19 cellular contexts compared by ENCODE assay signal in genomic region chr1:41521766-41522165, GRCh38. TPM values are rescaled to one million over a fixed set of nuclear protein-coding genes. Genes with fewer than 3 reads are reported as not detected.
A peak's percentile ranks its signal among the peaks of the same experiment; 100 is the strongest.
DNase-seq lines count a peak whose midpoint lies in the region; ATAC-seq and TF ChIP-seq lines count a peak whose summit lies in the region.
"Had no signal": no experiment of that assay in that cellular context is flagged by ENCODE, and none has a peak within 500 bp of the region (broad histone marks: within the 10 kb centered on the region; RNA-seq: fewer than 3 reads in every experiment).

No MANE protein-coding gene starts in this region.

- no peak overlapping the region for H3K27ac Mint-ChIP-seq in HFFc6

- peak; percentile 26; the same call in 1 of the 3 replicates for ATAC-seq in SK-N-SH treated with all-trans-retinoic acid at 6 μM for 48 hours
- no peak for ATAC-seq in right lobe of liver
- ATAC-seq: HCT116, K562, PC-3 had no signal

- H3K27me3 Mint-ChIP-seq in HFFc6 (ENCODE audit: insufficient read depth), result no peaks in the 10 kb centered on the region; the same call in none of the 2 replicates

- no peak overlapping the region for H2AFZ ChIP-seq in SK-N-SH (ENCODE audit: low read depth)
- H2AFZ ChIP-seq in osteoblast (ENCODE audit: low read length), result no peak overlapping the region

- 0 out of 2 replicates have a peak, but pooled peaks cover 3% of the 10 kb centered on the region for H3K4me1 Mint-ChIP-seq in HFFc6 (ENCODE audit: low read depth)

- H3K9me2 ChIP-seq in SK-N-SH, result no peaks in the 10 kb centered on the region

- no peak overlapping the region for H3K9ac ChIP-seq in SK-N-SH

- intact Hi-C loops in right lobe of liver (cut with DNase I), result no loop called here

- no peak for TF ChIP-seq RAD21 in SK-N-SH (IDR thresholded peaks at IDR 0.05; ENCODE audit: low read length)

- no peak for TF ChIP-seq CTCF in SK-N-SH (IDR thresholded peaks at IDR 0.05)
- peak; percentile 10 for TF ChIP-seq CTCF in brain microvascular endothelial cell (IDR thresholded peaks at IDR 0.05; ENCODE audit: low read depth, low read length, missing control alignments)
- no peak for TF ChIP-seq CTCF in osteoblast (IDR thresholded peaks at IDR 0.05; ENCODE audit: extremely low read depth, low read depth, low read length)
- TF ChIP-seq CTCF in HFFc6 (IDR thresholded peaks at IDR 0.05), result no peak
- TF ChIP-seq CTCF in right lobe of liver (IDR thresholded peaks at IDR 0.05), result no peak

- H3K9me3 ChIP-seq in SK-N-SH (no peaks in the 10 kb centered on the region), osteoblast (ENCODE audit: low read depth, low read length) (no peaks in the 10 kb centered on the region), right lobe of liver (no peaks in the 10 kb centered on the region)

- no peak overlapping the region for H3K4me3 ChIP-seq in SK-N-SH (ENCODE audit: low read depth in 2 of 2, low read length in 1 of 2)
- no peak overlapping the region for H3K4me3 ChIP-seq in brain microvascular endothelial cell (ENCODE audit: low read depth, low read length)
- H3K4me3 ChIP-seq in osteoblast (ENCODE audit: insufficient read depth, low read length), result no peak overlapping the region
- H3K4me3 ChIP-seq in right lobe of liver, result no peak overlapping the region
- H3K4me3 ChIP-seq: K562 had no signal

- H3K36me3 ChIP-seq in SK-N-SH (replicated peaks in 1 of 2; ENCODE audit: control insufficient read depth in 1 of 2, insufficient read depth in 2 of 2, low read length in 1 of 2) (no peaks in the 10 kb centered on the region), brain microvascular endothelial cell (replicated peaks) (no peaks in the 10 kb centered on the region), osteoblast (ENCODE audit: insufficient read depth, low read length) (no peaks in the 10 kb centered on the region), right lobe of liver (no peaks in the 10 kb centered on the region)

- POLR2A ChIA-PET in SK-N-SH (lab: Yijun Ruan, JAX), result no interaction called here

- CTCF ChIA-PET in SK-N-SH (lab: Yijun Ruan, JAX), result interaction anchor here (1.1 kb wide), 1 partner anchor 39 kb away, joined by 3 read pairs; no protein-coding TSS in a partner anchor

- H3K27me3 ChIP-seq in SK-N-SH (ENCODE audit: insufficient read depth), result no peaks in the 10 kb centered on the region
- H3K27me3 ChIP-seq in brain microvascular endothelial cell (replicated peaks), result no peaks in the 10 kb centered on the region
- H3K27me3 ChIP-seq in osteoblast (ENCODE audit: insufficient read depth, low read length), result no peaks in the 10 kb centered on the region
- H3K27me3 ChIP-seq in right lobe of liver, result no peaks in the 10 kb centered on the region

- no peak overlapping the region; a peak in 1 of 4 replicates for H3K27ac ChIP-seq in SK-N-SH (ENCODE audit: low read depth in 2 of 2, low read length in 1 of 2)
- H3K27ac ChIP-seq in brain microvascular endothelial cell, result no peak overlapping the region
- H3K27ac ChIP-seq in osteoblast (ENCODE audit: low read depth, low read length), result no peak overlapping the region
- H3K27ac ChIP-seq in right lobe of liver, result no peak overlapping the region
- H3K27ac ChIP-seq: 22Rv1, C4-2B had no signal

- TF ChIP-seq EP300 in SK-N-SH (IDR thresholded peaks at IDR 0.05; ENCODE audit: borderline replicate concordance in 1 of 2, low read depth in 1 of 2, low read length in 1 of 2), result no peak

- peaks cover 4% of the 10 kb centered on the region; the same call in 1 of the 2 replicates for H3K36me3 Mint-ChIP-seq in HFFc6 (ENCODE audit: low read depth)

- DNase-seq in SK-N-SH (no peak), brain microvascular endothelial cell (no peak), left kidney (ENCODE audit: low read depth, low spot score) (peak; percentile 74), osteoblast (ENCODE audit: insufficient read length, low spot score, missing footprints) (peak; percentile 60), NCI-H524 treated with DMSO at 0.1 percent for 48 hours (lab: John Stamatoyannopoulos, UW) (no peak), HFFc6 (no peak), right lobe of liver (no peak)
- DNase-seq: AML-193, NCI-H1105 treated with DMSO at 0.1 percent for 48 hours, NCI-H1694, NCI-H2081 treated with DMSO at 0.1 percent for 48 hours, NCI-H446 treated with DMSO at 0.1 percent for 48 hours, PC-3, RPMI8226 had no signal

- in situ Hi-C loops in brain microvascular endothelial cell (cut with HindIII; ENCODE audit: low pct_ligation_motif_present, low sequenced_read_pairs), result no loop called here

- no peak overlapping the region for H3K4me2 ChIP-seq in SK-N-SH
- H3K4me2 ChIP-seq in osteoblast (ENCODE audit: insufficient read depth, low read length), result no peak overlapping the region

- H4K20me1 ChIP-seq in SK-N-SH (ENCODE audit: insufficient read depth) (no peaks in the 10 kb centered on the region), osteoblast (ENCODE audit: insufficient read depth, low read length) (peaks cover 4% of the 10 kb centered on the region)

- H3K79me2 ChIP-seq in SK-N-SH (ENCODE audit: insufficient read depth) (no peaks in the 10 kb centered on the region), osteoblast (ENCODE audit: insufficient read depth, low read length) (no peaks in the 10 kb centered on the region)

- no peaks in the 10 kb centered on the region for H3F3A ChIP-seq in SK-N-SH (replicated peaks; ENCODE audit: insufficient read depth)

- no peak overlapping the region for H3K4me3 Mint-ChIP-seq in HFFc6

- 77% methylated on average over 9 of the region's 12 CpGs for WGBS in SK-N-SH (ENCODE audit: low lambda C conversion rate)
- 100% methylated on average over 1 of the region's 12 CpGs for WGBS in right lobe of liver (ENCODE audit: insufficient coverage, low coverage, low lambda C conversion rate, missing lambda C conversion rate)

- peaks cover 0 to 21% of the 10 kb centered on the region in 2 experiments; a peak in 1 of 4 replicates for H3K4me1 ChIP-seq in SK-N-SH (ENCODE audit: control insufficient read depth in 1 of 2, insufficient read depth in 2 of 2, low read depth in 1 of 2, low read length in 1 of 2)
- H3K4me1 ChIP-seq in osteoblast (ENCODE audit: insufficient read depth, low read length), result peaks cover under 1% of the 10 kb centered on the region
- peaks cover 0 to 2% (median under 1%) of the 10 kb centered on the region in 4 donors for H3K4me1 ChIP-seq in right lobe of liver

- no peak for TF ChIP-seq POLR2A in right lobe of liver (IDR thresholded peaks at IDR 0.05)

- H3K9me3 Mint-ChIP-seq in HFFc6, result no peaks in the 10 kb centered on the region

TF ChIP-seq in SK-N-SH treated with all-trans-retinoic acid at 6 μM for 48 hours, 23 proteins besides CTCF, POLR2A, EP300 and RAD21:
- TF ChIP-seq ZNF565 (CRISPR knock-in tag; conservative IDR thresholded peaks at IDR 0.05; ENCODE audit: low read depth) (no peak), ZNF8 (CRISPR knock-in tag; IDR thresholded peaks at IDR 0.05) (no peak)

TF ChIP-seq in SK-N-SH, 30 proteins besides CTCF, POLR2A, EP300 and RAD21 (continues in another document):
- TF ChIP-seq ZBTB33 (IDR thresholded peaks at IDR 0.05; ENCODE audit: borderline replicate concordance, low read depth), result no peak
- TF ChIP-seq MEF2A (IDR thresholded peaks at IDR 0.05; ENCODE audit: borderline replicate concordance, low read depth), result no peak
- no peak for TF ChIP-seq CHD2 (IDR thresholded peaks at IDR 0.05; ENCODE audit: low read length, partially characterized antibody)
- no peak for TF ChIP-seq JUND (IDR thresholded peaks at IDR 0.05)
- TF ChIP-seq REST (IDR thresholded peaks at IDR 0.05; ENCODE audit: low read depth, low read length), result no peak
- TF ChIP-seq MXI1 (IDR thresholded peaks at IDR 0.05; ENCODE audit: low read depth, low read length), result no peak

RNA-seq across cellular contexts. Expression of gene EDN2, which starts 37.3 kb away (rescaled TPM):
- polyA plus RNA-seq in SK-N-SH (2012; rRNA removed), result 0.97 and 1.7 TPM in 2 replicates
- polyA plus RNA-seq in SK-N-SH (2012; cell fraction: cytosol; rRNA removed), result 0.77 and 0.84 TPM in 2 replicates
- polyA plus RNA-seq in SK-N-SH (2012; cell fraction: nucleus; rRNA removed), result 0.75 and 1.2 TPM in 2 replicates
- total RNA-seq in osteoblast (not detected in 2 replicates), right lobe of liver (1 to 10 TPM in 1 of 6 experiments, under 1 TPM in 3, not detected in 2; 0.18 to 1.6 (median 0.31) TPM)
- total RNA-seq in HFFc6 (2021; fragmentation: NEBNext Ultra II Directional; extraction: Animal tissue kit (Norgen Biotek cat#: 25700)), result not detected
- total RNA-seq: K562 had no signal
- polyA plus RNA-seq: K562 had no signal

Comparison
In these comparisons a context has a peak if more than half of its experiments do, and no peak if none do; other contexts are left out.
1. DNase-seq: peak in left kidney (single experiment) and osteoblast (single experiment); none in SK-N-SH (single experiment), brain microvascular endothelial cell (single experiment), NCI-H524 treated with DMSO at 0.1 percent for 48 hours (single experiment), HFFc6 (single experiment) and right lobe of liver (0 of 3).